In the genomic region with DNA sequence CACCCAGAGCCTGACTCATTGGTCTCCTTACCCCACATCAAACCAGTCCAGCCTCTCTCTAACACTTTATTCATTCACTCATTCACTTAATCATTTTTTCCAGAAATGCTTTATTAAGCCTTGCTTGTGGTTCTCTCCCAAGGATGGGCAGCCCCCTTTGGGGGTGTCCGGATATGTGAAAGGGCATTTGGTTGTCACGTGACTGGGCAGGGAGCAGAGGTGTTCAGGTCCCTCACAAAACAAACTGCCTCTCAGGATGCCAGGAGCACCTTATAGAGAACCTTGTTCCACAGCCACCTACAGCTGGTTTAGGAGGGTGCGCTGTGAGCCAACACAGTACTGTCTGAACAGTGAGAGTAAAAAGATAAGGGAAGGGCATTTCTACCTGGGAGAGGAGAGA, we compare ENCODE assay signal across 19 cellular contexts. TPM values are rescaled to one million over a fixed set of nuclear protein-coding genes. Genes with fewer than 3 reads are reported as not detected.
DNase-seq lines count a peak whose midpoint lies in the region; ATAC-seq and TF ChIP-seq lines count a peak whose summit lies in the region.
"Had no signal": no experiment of that assay in that cellular context is flagged by ENCODE, and none has a peak within 500 bp of the region (broad histone marks: within the 10 kb centered on the region; RNA-seq: fewer than 3 reads in every experiment).

No MANE protein-coding gene starts in this region.

- H3K4me3 Mint-ChIP-seq in H9, result no peak overlapping the region
- H3K4me3 Mint-ChIP-seq in activated naive CD8-positive, alpha-beta T cell treated with anti-CD3 and anti-CD28 coated beads, Interleukin-2, amount 50 U/mL, for 24 hours, result no peak overlapping the region
- H3K4me3 Mint-ChIP-seq: CD4-positive, CD25-positive, alpha-beta regulatory T cell; CD8-positive, alpha-beta memory T cell; GM23338; HFFc6 had no signal

- H3K56ac ChIP-seq in H9 (ENCODE audit: insufficient read length, low read depth, low read length), result no peak overlapping the region

- H3K27ac Mint-ChIP-seq in H9, result peak overlapping the region; percentile 3 to 38 (median 6); a peak in 5 of 7 replicates
- no peak overlapping the region for H3K27ac Mint-ChIP-seq in activated naive CD8-positive, alpha-beta T cell treated with anti-CD3 and anti-CD28 coated beads, Interleukin-2, amount 50 U/mL, for 24 hours
- H3K27ac Mint-ChIP-seq: GM23338, HFFc6 had no signal

- H2AFZ ChIP-seq in H9 (ENCODE audit: low read length) (no peak overlapping the region), mesenchymal stem cell (ENCODE audit: low read depth, low read length) (no peak overlapping the region)
- H2AFZ ChIP-seq: GM23338 had no signal

- H3K27ac ChIP-seq in right cardiac atrium (ENCODE audit: low read length) (no peak overlapping the region), H9 (ENCODE audit: insufficient read length, low read depth, low read length) (no peak overlapping the region), mesenchymal stem cell (ENCODE audit: low read length, poor library complexity, severe bottlenecking) (no peak overlapping the region)

- H3K27me3 ChIP-seq in right cardiac atrium (ENCODE audit: control insufficient read depth, insufficient read depth) (no peaks in the 10 kb centered on the region), H9 (ENCODE audit: insufficient read depth, low read length) (no peaks in the 10 kb centered on the region), mesenchymal stem cell (ENCODE audit: control insufficient read depth in 1 of 2, insufficient read depth in 1 of 2, low read length in 2 of 2) (no peaks in the 10 kb centered on the region)
- H3K27me3 ChIP-seq: BE2C had no signal

- no peak overlapping the region for H3T11ph ChIP-seq in H9 (ENCODE audit: low read length)

- H4K8ac ChIP-seq in H9 (replicated peaks; ENCODE audit: insufficient read length, low read depth, low read length) (no peak overlapping the region), mesenchymal stem cell (ENCODE audit: low read length) (no peak overlapping the region)

- H2AK5ac ChIP-seq in H9 (ENCODE audit: insufficient read length, low read length), result no peak overlapping the region
- H2AK5ac ChIP-seq in mesenchymal stem cell (ENCODE audit: low read length, severe bottlenecking), result no peak overlapping the region

- WGBS in right cardiac atrium, result 90% methylated on average over 3 of the region's 3 CpGs
- no CpG with 5 or more reads among the region's 3 CpGs for WGBS in H9 (ENCODE audit: extremely low coverage, insufficient read length, low lambda C conversion rate)
- WGBS in mesenchymal stem cell, result 94% methylated on average over 3 of the region's 3 CpGs

- H3K9me3 ChIP-seq in right cardiac atrium (ENCODE audit: control insufficient read depth, low read length) (no peaks in the 10 kb centered on the region), H9 (ENCODE audit: control insufficient read depth, low read depth, low read length) (peaks cover 11% of the 10 kb centered on the region), mesenchymal stem cell (ENCODE audit: control insufficient read depth, low read length) (peaks cover 25% of the 10 kb centered on the region)
- H3K9me3 ChIP-seq: BE2C had no signal

- intact Hi-C loops in cardiac septum (cut with DNase I) (no loop called here), right cardiac atrium (cut with DNase I) (no loop called here)

- H3K14ac ChIP-seq in H9 (ENCODE audit: insufficient read depth, low read length) (no peak overlapping the region), mesenchymal stem cell (ENCODE audit: low read length in 2 of 2) (no peak overlapping the region)

- no peak for ATAC-seq in right cardiac atrium
- ATAC-seq in activated naive CD8-positive, alpha-beta T cell treated with anti-CD3 and anti-CD28 coated beads, Interleukin-2, amount 50 U/mL, for 24 hours, result peak; percentile 24
- no peak for ATAC-seq in GM18909 (IDR thresholded peaks at IDR 0.05; ENCODE audit: poor library complexity, unreplicated experiment)
- ATAC-seq: GM23338, HCT116 had no signal

- no peak overlapping the region for H4K5ac ChIP-seq in H9 (ENCODE audit: insufficient read length, low read depth, low read length)

- H3K23me2 ChIP-seq in H9 (ENCODE audit: insufficient read length, low read depth, low read length, poor library complexity, severe bottlenecking), result no peaks in the 10 kb centered on the region

- H3K36me3 ChIP-seq in mesenchymal stem cell (ENCODE audit: control insufficient read depth in 1 of 2, insufficient read depth in 2 of 2, low read depth in 1 of 2, low read length in 2 of 2), result peaks cover 0 to 3% of the 10 kb centered on the region in 2 experiments
- H3K36me3 ChIP-seq: BE2C had no signal

- H3K79me1 ChIP-seq in H9 (ENCODE audit: insufficient read depth, low read depth, low read length, poor library complexity, severe bottlenecking) (no peaks in the 10 kb centered on the region), mesenchymal stem cell (replicated peaks; ENCODE audit: low read length, poor library complexity, severe bottlenecking) (no peaks in the 10 kb centered on the region)

- H4K91ac ChIP-seq in H9 (ENCODE audit: insufficient read length, low read depth, low read length) (no peak overlapping the region), mesenchymal stem cell (ENCODE audit: low read length) (no peak overlapping the region)

- H3K4me2 ChIP-seq in H9 (ENCODE audit: insufficient read depth, insufficient read length, low read length), result no peak overlapping the region
- H3K4me2 ChIP-seq in mesenchymal stem cell (ENCODE audit: low read length, poor library complexity, severe bottlenecking), result no peak overlapping the region
- H3K4me2 ChIP-seq: GM23338 had no signal

- H2BK5ac ChIP-seq in H9 (ENCODE audit: insufficient read length, low read length), result no peak overlapping the region
- H2BK5ac ChIP-seq in mesenchymal stem cell (ENCODE audit: low read depth, low read length, poor library complexity, severe bottlenecking), result no peak overlapping the region

- no peak overlapping the region for H3K18ac ChIP-seq in H9 (ENCODE audit: insufficient read length, low read depth, low read length)
- no peak overlapping the region for H3K18ac ChIP-seq in mesenchymal stem cell (ENCODE audit: low read depth in 1 of 2, low read length in 2 of 2)

- H3K4me1 Mint-ChIP-seq in H9, result peaks cover 0 to 8% of the 10 kb centered on the region in 2 experiments; a peak in 2 of 4 replicates
- peaks cover under 1% of the 10 kb centered on the region for H3K4me1 Mint-ChIP-seq in activated naive CD8-positive, alpha-beta T cell treated with anti-CD3 and anti-CD28 coated beads, Interleukin-2, amount 50 U/mL, for 24 hours
- H3K4me1 Mint-ChIP-seq: CD8-positive, alpha-beta memory T cell; GM23338 had no signal

- H3K4me1 ChIP-seq in right cardiac atrium (ENCODE audit: control insufficient read depth, insufficient read depth, low read length) (no peaks in the 10 kb centered on the region), H9 (ENCODE audit: insufficient read depth, low read length) (no peaks in the 10 kb centered on the region), mesenchymal stem cell (ENCODE audit: control insufficient read depth, insufficient read depth, low read depth, low read length) (no peaks in the 10 kb centered on the region)
- H3K4me1 ChIP-seq: BE2C had no signal

- peak; percentile 43 for DNase-seq in cardiac septum (ENCODE audit: low spot score)
- no peak for DNase-seq in right cardiac atrium
- no peak for DNase-seq in H9
- no peak for DNase-seq in activated naive CD8-positive, alpha-beta T cell treated with anti-CD3 and anti-CD28 coated beads, Interleukin-2, amount 50 U/mL, for 24 hours
- DNase-seq in AG08396 (ENCODE audit: low spot score), result no peak
- no peak for DNase-seq in mesenchymal stem cell
- DNase-seq: BE2C; C1 segment of cervical spinal cord; CD4-positive, CD25-positive, alpha-beta regulatory T cell; CD8-positive, alpha-beta memory T cell; COR-L47; DMS153; DMS79; GDM1; HFFc6 had no signal

- H3K23ac ChIP-seq in H9 (ENCODE audit: insufficient read length, low read depth, low read length) (no peak overlapping the region), mesenchymal stem cell (ENCODE audit: low read length in 2 of 2) (no peak overlapping the region)

- H3K79me2 ChIP-seq in H9 (ENCODE audit: insufficient read depth, low read length), result no peaks in the 10 kb centered on the region

- no peak overlapping the region for H3K9ac ChIP-seq in H9 (ENCODE audit: extremely low read depth, insufficient read length, low read length)
- no peak overlapping the region for H3K9ac ChIP-seq in mesenchymal stem cell (ENCODE audit: low read length)

- H2BK12ac ChIP-seq in H9 (ENCODE audit: insufficient read length, low read depth, low read length), result no peak overlapping the region
- no peak overlapping the region for H2BK12ac ChIP-seq in mesenchymal stem cell (ENCODE audit: low read length in 2 of 2)

- H3K4ac ChIP-seq in H9 (ENCODE audit: low read depth, low read length) (no peak overlapping the region), mesenchymal stem cell (ENCODE audit: low read depth in 1 of 2, low read length in 2 of 2) (no peak overlapping the region)

- no peak overlapping the region for H2BK20ac ChIP-seq in H9 (ENCODE audit: low read depth, low read length, poor library complexity, severe bottlenecking)

- no peaks in the 10 kb centered on the region; the same call in 1 of the 2 replicates for H3K27me3 Mint-ChIP-seq in H9 (ENCODE audit: low read depth)
- no peaks in the 10 kb centered on the region for H3K27me3 Mint-ChIP-seq in activated naive CD8-positive, alpha-beta T cell treated with anti-CD3 and anti-CD28 coated beads, Interleukin-2, amount 50 U/mL, for 24 hours
- H3K27me3 Mint-ChIP-seq: CD4-positive, CD25-positive, alpha-beta regulatory T cell; IgD-negative memory B cell had no signal

- H2BK120ac ChIP-seq in H9 (ENCODE audit: low read depth, low read length, poor library complexity, severe bottlenecking) (no peak overlapping the region), mesenchymal stem cell (ENCODE audit: low read depth, low read length) (no peak overlapping the region)

- TF ChIP-seq CTCF in H9 (conservative IDR thresholded peaks at IDR 0.05), result no peak

- H4K20me1 ChIP-seq in H9 (ENCODE audit: control insufficient read depth, insufficient read depth, insufficient read length), result no peaks in the 10 kb centered on the region

- H3K36me3 Mint-ChIP-seq in H9 (ENCODE audit: insufficient read depth in 1 of 3, low read depth in 3 of 3), result peaks cover 17 to 23% (median 22%) of the 10 kb centered on the region in 3 experiments
- H3K36me3 Mint-ChIP-seq in activated naive CD8-positive, alpha-beta T cell treated with anti-CD3 and anti-CD28 coated beads, Interleukin-2, amount 50 U/mL, for 24 hours (ENCODE audit: low read depth), result peaks cover 6% of the 10 kb centered on the region
- H3K36me3 Mint-ChIP-seq: IgD-negative memory B cell had no signal

- H3K9me3 Mint-ChIP-seq in H9, result peaks cover 23 to 24% of the 10 kb centered on the region in 2 experiments
- H3K9me3 Mint-ChIP-seq in activated naive CD8-positive, alpha-beta T cell treated with anti-CD3 and anti-CD28 coated beads, Interleukin-2, amount 50 U/mL, for 24 hours, result peaks cover 13% of the 10 kb centered on the region

- H3K4me3 ChIP-seq in right cardiac atrium (ENCODE audit: low read length) (no peak overlapping the region), mesenchymal stem cell (ENCODE audit: insufficient read depth in 1 of 2, low read depth in 1 of 2, low read length in 2 of 2) (no peak overlapping the region)
- H3K4me3 ChIP-seq: GM23338 had no signal

- H2BK15ac ChIP-seq in H9 (ENCODE audit: low read depth, low read length) (no peak overlapping the region), mesenchymal stem cell (ENCODE audit: low read depth, poor library complexity, severe bottlenecking) (no peak overlapping the region)

RNA-seq across cellular contexts. Expression of gene PTPN23, which starts 25.8 kb away (rescaled TPM):
- total RNA-seq in cardiac septum (24.0 TPM), right cardiac atrium (10 to 100 TPM; 17.7 to 23.0 (median 18.0) TPM), H9 (2021) (38.0 and 42.2 TPM in 2 replicates)
- 14.1 TPM for polyA plus RNA-seq in right cardiac atrium
- 27.7 TPM for polyA plus RNA-seq in mesenchymal stem cell (2013, experiment 1 of 2)
- 26.0 TPM for polyA plus RNA-seq in mesenchymal stem cell (2013, experiment 2 of 2)
